Comparison of ENCODE assay signal across 8 cellular contexts in genomic region chr1:100354971-100355394, GRCh38. TPM values are rescaled to one million over a fixed set of nuclear protein-coding genes. Genes with fewer than 3 reads are reported as not detected.
DNase-seq lines count a peak whose midpoint lies in the region; ATAC-seq and TF ChIP-seq lines count a peak whose summit lies in the region.

No MANE protein-coding gene starts in this region.

- intact Hi-C loops in CD4-positive, alpha-beta T cell (cut with DNase I, micrococcal nuclease), result loop anchor here (5.0 to 10.0 kb wide), 9 partner anchors 37 to 313 kb away; partner anchors contain the start of genes RTCA (in 2 of the 2), DBT (in 1 of the 2), SASS6 (in 1 of the 2) and TRMT13 (in 1 of the 2)

- no peak overlapping the region for H3K27ac ChIP-seq in CD4-positive, alpha-beta T cell (ENCODE audit: low read depth, low read length)

- H3K27me3 ChIP-seq in CD4-positive, alpha-beta T cell (ENCODE audit: control insufficient read depth, insufficient read depth, low read length), result no peaks in the 10 kb centered on the region

- CTCF ChIA-PET in CD4-positive, alpha-beta T cell (lab: Charles Lee), result interaction anchor here (0.7 to 4.7 kb wide), 6 partner anchors 27 to 103 kb away, joined by 3 to 40 read pairs (median 5); no protein-coding TSS in a partner anchor

- no peaks in the 10 kb centered on the region for H3K9me3 Mint-ChIP-seq in CD4-positive, alpha-beta T cell
- H3K9me3 Mint-ChIP-seq in stimulated activated effector memory CD8-positive, alpha-beta T cell treated with anti-CD3 and anti-CD28 coated beads, Interleukin-12 subunit alpha, Interleukin-12 subunit beta, amount 100 ng/mL, for 72 hours, result no peaks in the 10 kb centered on the region

- H3K9me3 ChIP-seq in CD4-positive, alpha-beta T cell (ENCODE audit: control insufficient read depth, low read length), result no peaks in the 10 kb centered on the region

- peak overlapping the region; percentile 96 for H3K27ac Mint-ChIP-seq in CD4-positive, alpha-beta T cell
- peak overlapping the region; percentile 95 for H3K27ac Mint-ChIP-seq in stimulated activated effector memory CD8-positive, alpha-beta T cell treated with anti-CD3 and anti-CD28 coated beads, Interleukin-12 subunit alpha, Interleukin-12 subunit beta, amount 100 ng/mL, for 72 hours

- peaks cover 71% of the 10 kb centered on the region for H3K4me1 Mint-ChIP-seq in CD4-positive, alpha-beta T cell (ENCODE audit: low read depth)
- H3K4me1 Mint-ChIP-seq in stimulated activated effector memory CD8-positive, alpha-beta T cell treated with anti-CD3 and anti-CD28 coated beads, Interleukin-12 subunit alpha, Interleukin-12 subunit beta, amount 100 ng/mL, for 72 hours, result peaks cover 55% of the 10 kb centered on the region

- H3K36me3 Mint-ChIP-seq in CD4-positive, alpha-beta T cell (ENCODE audit: low read depth), result peaks cover 80% of the 10 kb centered on the region
- peaks cover 63% of the 10 kb centered on the region for H3K36me3 Mint-ChIP-seq in stimulated activated effector memory CD8-positive, alpha-beta T cell treated with anti-CD3 and anti-CD28 coated beads, Interleukin-12 subunit alpha, Interleukin-12 subunit beta, amount 100 ng/mL, for 72 hours

- peak in 6 of 10 experiments; percentile 4 to 39 (median 12) for DNase-seq in CD4-positive, alpha-beta T cell
- DNase-seq in HT1080 (ENCODE audit: low read depth), result peak; percentile 65
- DNase-seq in SW480 (ENCODE audit: low spot score), result peak; percentile 88
- DNase-seq in fibroblast of pulmonary artery (ENCODE audit: low read depth), result peak; percentile 32
- DNase-seq in stimulated activated effector memory CD8-positive, alpha-beta T cell treated with anti-CD3 and anti-CD28 coated beads, Interleukin-12 subunit alpha, Interleukin-12 subunit beta, amount 100 ng/mL, for 72 hours (ENCODE audit: low spot score in 2 of 2), result no peak
- no peak for DNase-seq in NCI-H1694 (lab: John Stamatoyannopoulos, UW)

- no peak for TF ChIP-seq POLR2A in GM18505 (IDR thresholded peaks at IDR 0.05; ENCODE audit: borderline replicate concordance, extremely low read depth, insufficient read depth, insufficient read length)

- peak overlapping the region; percentile 97 for H3K4me3 Mint-ChIP-seq in CD4-positive, alpha-beta T cell
- H3K4me3 Mint-ChIP-seq in stimulated activated effector memory CD8-positive, alpha-beta T cell treated with anti-CD3 and anti-CD28 coated beads, Interleukin-12 subunit alpha, Interleukin-12 subunit beta, amount 100 ng/mL, for 72 hours, result peak overlapping the region; percentile 98

- H3K4me3 ChIP-seq in fibroblast of pulmonary artery (replicated peaks; ENCODE audit: low read depth, low read length), result no peak overlapping the region

- no peak for TF ChIP-seq CTCF in CD4-positive, alpha-beta T cell (IDR thresholded peaks at IDR 0.05)
- no peak for TF ChIP-seq CTCF in fibroblast of pulmonary artery (IDR thresholded peaks at IDR 0.05; ENCODE audit: low read length, missing control alignments)

- POLR2A ChIA-PET in CD4-positive, alpha-beta T cell (lab: Charles Lee), result interaction anchor here (0.5 to 6.9 kb wide), 18 partner anchors 11 to 222 kb away, joined by 3 to 67 read pairs (median 6); partner anchors contain the start of genes DBT, RTCA, SASS6 and TRMT13

- no peak for ATAC-seq in CD4-positive, alpha-beta T cell (ENCODE audit: poor library complexity)
- no peak for ATAC-seq in stimulated activated effector memory CD8-positive, alpha-beta T cell treated with anti-CD3 and anti-CD28 coated beads, Interleukin-12 subunit alpha, Interleukin-12 subunit beta, amount 100 ng/mL, for 72 hours
- ATAC-seq in GM18505 (IDR thresholded peaks at IDR 0.05; ENCODE audit: unreplicated experiment) (no peak), GM21390 (IDR thresholded peaks at IDR 0.05; ENCODE audit: unreplicated experiment) (no peak)

- no peaks in the 10 kb centered on the region for H3K27me3 Mint-ChIP-seq in CD4-positive, alpha-beta T cell

RNA-seq across cellular contexts. Expression of gene CDC14A, which starts 2.7 kb away (rescaled TPM):
- total RNA-seq in CD4-positive, alpha-beta T cell, result 100 to 1,000 TPM; 174 to 182 TPM
- total RNA-seq in HT1080 (2014; rRNA removed; shearing (Covaris generic)), result 1.8 and 2.4 TPM in 2 replicates
- 1.4 and 1.6 TPM in 2 replicates for polyA plus RNA-seq in HT1080 (2015; cell fraction: cytosol; rRNA removed)
- polyA plus RNA-seq in HT1080 (2015; cell fraction: nucleus; rRNA removed), result 1.9 and 2.3 TPM in 2 replicates

Comparison
In these comparisons a context has a peak if more than half of its experiments do, and no peak if none do; other contexts are left out.
1. DNase-seq: peak in CD4-positive, alpha-beta T cell (6 of 10), HT1080 (single experiment), SW480 (single experiment) and fibroblast of pulmonary artery (single experiment); none in stimulated activated effector memory CD8-positive, alpha-beta T cell treated with anti-CD3 and anti-CD28 coated beads, Interleukin-12 subunit alpha, Interleukin-12 subunit beta, amount 100 ng/mL, for 72 hours (0 of 2) and NCI-H1694 (single experiment).
2. RNA of gene CDC14A, which starts 2.7 kb away (total RNA-seq): 174 to 182 TPM in CD4-positive, alpha-beta T cell; 1.8 to 2.4 TPM in HT1080; every median in the first group is over 10 times any median in the second.